39 cellular contexts compared by ENCODE assay signal in the genomic region with DNA sequence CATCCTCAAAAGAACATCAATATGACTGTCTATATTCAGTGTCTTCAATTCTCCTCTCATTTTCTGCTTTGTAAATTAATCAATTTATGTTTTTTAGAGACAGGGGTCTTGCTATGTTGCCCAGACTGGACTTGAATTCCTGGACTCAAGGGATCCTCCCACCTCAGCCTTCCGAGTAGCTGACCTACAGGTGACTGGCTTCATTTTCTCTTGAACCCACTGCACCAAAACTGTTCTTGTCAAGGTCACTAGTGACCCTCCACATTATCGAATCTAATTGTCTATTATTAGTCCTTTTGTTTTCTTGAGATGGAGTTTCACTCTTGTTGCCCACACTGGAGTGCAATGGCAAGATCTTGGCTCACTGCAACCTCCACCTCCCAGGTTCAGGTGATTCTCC.
"Had no signal": no experiment of that assay in that cellular context is flagged by ENCODE, and none has a peak within 500 bp of the region (broad histone marks: within the 10 kb centered on the region; RNA-seq: fewer than 3 reads in every experiment).

No MANE protein-coding gene starts in this region.

- H3K27ac ChIP-seq: adrenal gland, ascending aorta, body of pancreas, brain microvascular endothelial cell, breast epithelium, cardiac muscle cell had no signal

- FAIRE-seq: astrocyte, bronchial epithelial cell had no signal

- ATAC-seq: activated naive CD4-positive, alpha-beta T cell treated with anti-CD3 and anti-CD28 coated beads, Interleukin-2, amount 50 U/mL, for 72 hours; activated naive CD8-positive, alpha-beta T cell treated with anti-CD3 and anti-CD28 coated beads, Interleukin-2, amount 50 U/mL, for 24 hours; activated T-cell treated with anti-CD3 and anti-CD28 coated beads, Interleukin-2, amount 50 U/mL, for 4 hours; activated T-cell treated with anti-CD3 and anti-CD28 coated beads, Interleukin-2, amount 50 U/mL, for 72 hours; activated T-helper 17 cell treated with anti-CD3 and anti-CD28 coated beads, Interleukin-2, amount 50 U/mL, for 72 hours; body of pancreas had no signal

- H3K36me3 ChIP-seq: adrenal gland, ascending aorta, brain microvascular endothelial cell, breast epithelium, cardiac muscle cell had no signal

- H3K9me3 ChIP-seq: adrenal gland, ascending aorta, body of pancreas, breast epithelium had no signal

- DNase-seq: activated effector memory CD4-positive, alpha-beta T cell treated with anti-CD3 and anti-CD28 coated beads, Interleukin-2, amount 50 U/mL, for 16 hours; activated effector memory CD4-positive, alpha-beta T cell treated with Interleukin-2 at 50 U/mL for 16 hours; activated gamma-delta T cell; activated gamma-delta T cell treated with Interleukin-2 at 50 U/mL for 16 hours; activated naive CD4-positive, alpha-beta T cell; activated naive CD4-positive, alpha-beta T cell treated with anti-CD3 and anti-CD28 coated beads for 36 hours; activated naive CD4-positive, alpha-beta T cell treated with anti-CD3 and anti-CD28 coated beads, Interleukin-2, amount 10 ng/mL, durations not matched to agents 7 days and 5 days; activated naive CD4-positive, alpha-beta T cell treated with anti-CD3 and anti-CD28 coated beads, Interleukin-2, amount 50 U/mL, for 16 hours; activated naive CD4-positive, alpha-beta T cell treated with Interleukin-2 at 50 U/mL for 16 hours; activated naive CD8-positive, alpha-beta T cell treated with anti-CD3 and anti-CD28 coated beads for 36 hours; activated naive CD8-positive, alpha-beta T cell treated with anti-CD3 and anti-CD28 coated beads, Interleukin-2, amount 10 ng/mL, durations not matched to agents 7 days and 5 days; activated naive CD8-positive, alpha-beta T cell treated with anti-CD3 and anti-CD28 coated beads, Interleukin-2, amount 50 U/mL, for 24 hours; activated T-cell treated with anti-CD3 and anti-CD28 coated beads, Interleukin-2, amount 50 U/mL, for 1 hour; activated T-cell treated with anti-CD3 and anti-CD28 coated beads, Interleukin-2, amount 50 U/mL, for 4 hours; activated T-cell treated with anti-CD3 and anti-CD28 coated beads, Interleukin-2, amount 50 U/mL, for 48 hours; activated T-cell treated with anti-CD3 and anti-CD28 coated beads, Interleukin-2, amount 50 U/mL, for 72 hours; adrenal gland; amniotic stem cell; amygdala; anterior cingulate cortex; aorta; body of pancreas; brain microvascular endothelial cell; caudate nucleus; central memory CD4-positive, alpha-beta T cell; cerebellar nuclear complex had no signal

- H3K4me3 Mint-ChIP-seq: activated naive CD4-positive, alpha-beta T cell treated with anti-CD3 and anti-CD28 coated beads for 36 hours; activated naive CD4-positive, alpha-beta T cell treated with anti-CD3 and anti-CD28 coated beads, Interleukin-2, amount 10 ng/mL, durations not matched to agents 7 days and 5 days; activated naive CD4-positive, alpha-beta T cell treated with anti-CD3 and anti-CD28 coated beads, Interleukin-2, amount 50 U/mL, for 24 hours; activated naive CD8-positive, alpha-beta T cell; activated naive CD8-positive, alpha-beta T cell treated with anti-CD3 and anti-CD28 coated beads for 36 hours; activated naive CD8-positive, alpha-beta T cell treated with anti-CD3 and anti-CD28 coated beads, Interleukin-2, amount 10 ng/mL, durations not matched to agents 7 days and 5 days; activated naive CD8-positive, alpha-beta T cell treated with anti-CD3 and anti-CD28 coated beads, Interleukin-2, amount 50 U/mL, for 24 hours; activated T-cell treated with anti-CD3 and anti-CD28 coated beads, Interleukin-2, amount 50 U/mL, for 4 hours; activated T-cell treated with anti-CD3 and anti-CD28 coated beads, Interleukin-2, amount 50 U/mL, for 72 hours; activated T-helper 1 cell treated with anti-CD3 and anti-CD28 coated beads, Interleukin-12 subunit alpha, Interleukin-12 subunit beta, Interleukin-2, Interleukin-4 antibody, amounts not matched to agents 30 ng/mL and 10 ng/mL and 1 ng/mL, durations not matched to agents 14 hours and 24 hours and 36 hours; activated T-helper 17 cell treated with anti-CD3 and anti-CD28 coated beads, Interleukin-2, amount 50 U/mL, for 72 hours; central memory CD8-positive, alpha-beta T cell had no signal

- H3K36me3 Mint-ChIP-seq: activated naive CD4-positive, alpha-beta T cell treated with anti-CD3 and anti-CD28 coated beads, Interleukin-2, amount 10 ng/mL, durations not matched to agents 7 days and 5 days; activated naive CD4-positive, alpha-beta T cell treated with anti-CD3 and anti-CD28 coated beads, Interleukin-2, amount 50 U/mL, for 24 hours; activated naive CD8-positive, alpha-beta T cell; activated naive CD8-positive, alpha-beta T cell treated with anti-CD3 and anti-CD28 coated beads, Interleukin-2, amount 10 ng/mL, durations not matched to agents 7 days and 5 days had no signal

- H3K9me3 Mint-ChIP-seq: activated naive CD4-positive, alpha-beta T cell treated with anti-CD3 and anti-CD28 coated beads for 36 hours; activated naive CD4-positive, alpha-beta T cell treated with anti-CD3 and anti-CD28 coated beads, Interleukin-2, amount 10 ng/mL, durations not matched to agents 7 days and 5 days; activated naive CD4-positive, alpha-beta T cell treated with anti-CD3 and anti-CD28 coated beads, Interleukin-2, amount 50 U/mL, for 24 hours; activated naive CD4-positive, alpha-beta T cell treated with anti-CD3 and anti-CD28 coated beads, Interleukin-2, amount 50 U/mL, for 72 hours; activated naive CD8-positive, alpha-beta T cell treated with anti-CD3 and anti-CD28 coated beads for 36 hours; activated naive CD8-positive, alpha-beta T cell treated with anti-CD3 and anti-CD28 coated beads, Interleukin-2, amount 10 ng/mL, durations not matched to agents 7 days and 5 days; activated naive CD8-positive, alpha-beta T cell treated with anti-CD3 and anti-CD28 coated beads, Interleukin-2, amount 50 U/mL, for 24 hours; activated T-cell treated with anti-CD3 and anti-CD28 coated beads, Interleukin-2, amount 50 U/mL, for 4 hours; activated T-cell treated with anti-CD3 and anti-CD28 coated beads, Interleukin-2, amount 50 U/mL, for 72 hours; activated T-helper 1 cell treated with anti-CD3 and anti-CD28 coated beads, Interleukin-12 subunit alpha, Interleukin-12 subunit beta, Interleukin-2, Interleukin-4 antibody, amounts not matched to agents 30 ng/mL and 10 ng/mL and 1 ng/mL, durations not matched to agents 14 hours and 24 hours and 36 hours; activated T-helper 17 cell treated with anti-CD3 and anti-CD28 coated beads, Interleukin-2, amount 50 U/mL, for 72 hours; activated T-helper 2 cell treated with anti-CD3 and anti-CD28 coated beads, Interferon-gamma antibody, Interleukin-2, Interleukin-4, amounts not matched to agents 10 μg/mL and 5 μg/mL and 100 μg/mL, durations not matched to agents 14 hours and 24 hours and 36 hours; central memory CD8-positive, alpha-beta T cell had no signal

- H3K27me3 ChIP-seq: adrenal gland, ascending aorta, body of pancreas, brain microvascular endothelial cell, breast epithelium, cardiac muscle cell had no signal

- H3K27ac Mint-ChIP-seq: activated naive CD4-positive, alpha-beta T cell treated with anti-CD3 and anti-CD28 coated beads for 36 hours; activated naive CD4-positive, alpha-beta T cell treated with anti-CD3 and anti-CD28 coated beads, Interleukin-2, amount 10 ng/mL, durations not matched to agents 7 days and 5 days; activated naive CD4-positive, alpha-beta T cell treated with anti-CD3 and anti-CD28 coated beads, Interleukin-2, amount 50 U/mL, for 24 hours; activated naive CD4-positive, alpha-beta T cell treated with anti-CD3 and anti-CD28 coated beads, Interleukin-2, amount 50 U/mL, for 72 hours; activated naive CD8-positive, alpha-beta T cell; activated naive CD8-positive, alpha-beta T cell treated with anti-CD3 and anti-CD28 coated beads for 36 hours; activated naive CD8-positive, alpha-beta T cell treated with anti-CD3 and anti-CD28 coated beads, Interleukin-2, amount 10 ng/mL, durations not matched to agents 7 days and 5 days; activated naive CD8-positive, alpha-beta T cell treated with anti-CD3 and anti-CD28 coated beads, Interleukin-2, amount 50 U/mL, for 24 hours; activated T-cell treated with anti-CD3 and anti-CD28 coated beads, Interleukin-2, amount 50 U/mL, for 72 hours; activated T-helper 1 cell treated with anti-CD3 and anti-CD28 coated beads, Interleukin-12 subunit alpha, Interleukin-12 subunit beta, Interleukin-2, Interleukin-4 antibody, amounts not matched to agents 30 ng/mL and 10 ng/mL and 1 ng/mL, durations not matched to agents 14 hours and 24 hours and 36 hours; activated T-helper 17 cell treated with anti-CD3 and anti-CD28 coated beads, Interleukin-2, amount 50 U/mL, for 72 hours; activated T-helper 2 cell treated with anti-CD3 and anti-CD28 coated beads, Interferon-gamma antibody, Interleukin-2, Interleukin-4, amounts not matched to agents 10 μg/mL and 5 μg/mL and 100 μg/mL, durations not matched to agents 14 hours and 24 hours and 36 hours; brain had no signal

- H3K27me3 Mint-ChIP-seq: activated naive CD4-positive, alpha-beta T cell treated with anti-CD3 and anti-CD28 coated beads, Interleukin-2, amount 50 U/mL, for 24 hours; activated naive CD8-positive, alpha-beta T cell; activated T-helper 17 cell treated with anti-CD3 and anti-CD28 coated beads, Interleukin-2, amount 50 U/mL, for 72 hours; central memory CD8-positive, alpha-beta T cell had no signal

- H3K4me3 ChIP-seq: adrenal gland, ascending aorta, body of pancreas, breast epithelium, cardiac muscle cell had no signal
